In genomic region chr3:194738254-194739093, GRCh38 we compare ENCODE assay signal across 11 cellular contexts. TPM values are rescaled to one million over a fixed set of nuclear protein-coding genes. Genes with fewer than 3 reads are reported as not detected.
DNase-seq lines count a peak whose midpoint lies in the region; ATAC-seq, FAIRE-seq and TF ChIP-seq lines count a peak whose summit lies in the region.
"Had no signal": no experiment of that assay in that cellular context is flagged by ENCODE, and none has a peak within 500 bp of the region (broad histone marks: within the 10 kb centered on the region; RNA-seq: fewer than 3 reads in every experiment).

No MANE protein-coding gene starts in this region.

- no peak overlapping the region for H3K4me2 ChIP-seq in endothelial cell of umbilical vein (ENCODE audit: insufficient read depth, low read length)

- no peaks in the 10 kb centered on the region for H3K9me3 Mint-ChIP-seq in Caco-2 (ENCODE audit: unreplicated experiment)

- H3K4me1 Mint-ChIP-seq in Caco-2 (ENCODE audit: low read depth, unreplicated experiment): peaks cover 8% of the 10 kb centered on the region

- intact Hi-C loops in endothelial cell of umbilical vein (cut with micrococcal nuclease) (loop anchor here (1.0 kb wide), 2 partner anchors 49 to 522 kb away; no protein-coding TSS in a partner anchor), Caco-2 (cut with micrococcal nuclease; ENCODE audit: unreplicated experiment) (no loop called here), posterior vena cava (cut with DNase I) (no loop called here)

- no peaks in the 10 kb centered on the region for H3K9me3 ChIP-seq in endothelial cell of umbilical vein (replicated peaks; ENCODE audit: control insufficient read depth, insufficient read depth, low read length)
- H3K9me3 ChIP-seq in Caco-2: 0 out of 2 replicates have a peak, but pooled peaks cover 4% of the 10 kb centered on the region

- peaks cover 3% of the 10 kb centered on the region for H3K27me3 Mint-ChIP-seq in Caco-2 (ENCODE audit: insufficient read depth, unreplicated experiment)

- peak overlapping the region; percentile 76 for H3K27ac ChIP-seq in endothelial cell of umbilical vein (ENCODE audit: insufficient read depth, low read depth, low read length)

- TF ChIP-seq CTCF in BJ (IDR thresholded peaks at IDR 0.05; ENCODE audit: insufficient read depth, low read depth, low read length) (no peak), endothelial cell of umbilical vein (IDR thresholded peaks at IDR 0.05; ENCODE audit: extremely low read depth in 1 of 2, insufficient read depth in 1 of 2, low read depth in 1 of 2, low read length in 2 of 2) (no peak), Caco-2 (IDR thresholded peaks at IDR 0.05; ENCODE audit: insufficient read depth in 1 of 2, low read depth in 1 of 2, low read length in 1 of 2, severe bottlenecking in 1 of 2, unreplicated experiment in 1 of 2) (no peak)

- no peak overlapping the region for H3K4me3 Mint-ChIP-seq in Caco-2 (ENCODE audit: unreplicated experiment)
- H3K4me3 Mint-ChIP-seq: brain had no signal

- no peaks in the 10 kb centered on the region for H3K9me1 ChIP-seq in endothelial cell of umbilical vein (replicated peaks; ENCODE audit: control insufficient read depth, extremely low read depth, insufficient read depth, low read length)

- H3K4me3 ChIP-seq in BJ (ENCODE audit: low read depth, low read length) (no peak overlapping the region), endothelial cell of umbilical vein (replicated peaks in 1 of 3; ENCODE audit: insufficient read depth in 1 of 3, low read depth in 1 of 3, low read length in 3 of 3) (no peak overlapping the region), Caco-2 (ENCODE audit: low read depth, low read length) (no peak overlapping the region)

- DNase-seq in BJ (ENCODE audit: low read depth): peak; percentile 49
- DNase-seq in NCI-H2171 treated with DMSO at 0.1 percent for 48 hours (lab: John Stamatoyannopoulos, UW): peak; percentile 89
- DNase-seq in endothelial cell of umbilical vein (ENCODE audit: low read depth, low spot score): peak; percentile 76
- DNase-seq in myocyte (ENCODE audit: low read depth): peak; percentile 87
- DNase-seq in GM12891 (ENCODE audit: insufficient read length, low spot score): no peak
- DNase-seq in Caco-2: no peak
- DNase-seq in posterior vena cava (ENCODE audit: low spot score): no peak
- DNase-seq: activated CD4-positive, CD25-positive, alpha-beta regulatory T cell treated with anti-CD3 and anti-CD28 coated beads, Interleukin-2, amount 50 U/mL, for 72 hours; stimulated activated CD4-positive, alpha-beta T cell treated with anti-CD3 and anti-CD28 coated beads, Interleukin-2, amount 100 ng/mL, for 48 hours had no signal

- FAIRE-seq in endothelial cell of umbilical vein (lab: Jason Lieb, UNC) (peak; percentile 80), GM12891 (lab: Jason Lieb, UNC) (no peak)

- H3K27ac Mint-ChIP-seq in Caco-2 (ENCODE audit: unreplicated experiment): no peak overlapping the region

- CTCF ChIA-PET in BJ (lab: Yijun Ruan, JAX): no interaction called here
- CTCF ChIA-PET in endothelial cell of umbilical vein (lab: Charles Lee): interaction anchor here (0.9 to 1.6 kb wide), 4 partner anchors 55 to 532 kb away, joined by 4 to 6 read pairs (median 4); no protein-coding TSS in a partner anchor
- CTCF ChIA-PET in Caco-2 (lab: Charles Lee): no interaction called here

- H3K79me2 ChIP-seq in endothelial cell of umbilical vein (ENCODE audit: control insufficient read depth, insufficient read depth, low read length): no peaks in the 10 kb centered on the region

- dilution Hi-C loops in endothelial cell of umbilical vein (cut with MboI; ENCODE audit: extremely low pct_ligation_motif_present, low sequenced_read_pairs): no loop called here

- peaks cover 7% of the 10 kb centered on the region; the same call in 1 of the 2 replicates for H3K27me3 ChIP-seq in BJ (ENCODE audit: control insufficient read depth, insufficient read depth, low read length)
- no peaks in the 10 kb centered on the region for H3K27me3 ChIP-seq in endothelial cell of umbilical vein (ENCODE audit: control insufficient read depth in 2 of 2, insufficient read depth in 2 of 2, low read length in 2 of 2)
- no peaks in the 10 kb centered on the region for H3K27me3 ChIP-seq in Caco-2 (replicated peaks; ENCODE audit: control insufficient read depth, insufficient read depth, low read length)

- no TSS peak for BruUV-seq in endothelial cell of umbilical vein (replicated peaks; lab: Mats Ljungman, UMichigan)
- no TSS peak for BruUV-seq in Caco-2 (replicated peaks; lab: Mats Ljungman, UMichigan)

- TF ChIP-seq POLR2A in endothelial cell of umbilical vein (IDR thresholded peaks at IDR 0.05; ENCODE audit: low read depth, low read length) (no peak), GM12891 (IDR thresholded peaks at IDR 0.05; ENCODE audit: low read depth, low read length) (no peak), GM18505 (IDR thresholded peaks at IDR 0.05; ENCODE audit: borderline replicate concordance, extremely low read depth, insufficient read depth, insufficient read length) (no peak)

- H3K4me1 ChIP-seq in endothelial cell of umbilical vein (ENCODE audit: control insufficient read depth, extremely low read depth, insufficient read depth, low read length) (peaks cover 44% of the 10 kb centered on the region), Caco-2 (peaks cover 11% of the 10 kb centered on the region)

- POLR2A ChIA-PET in BJ (lab: Charles Lee): no interaction called here
- POLR2A ChIA-PET in endothelial cell of umbilical vein (lab: Charles Lee): no interaction called here
- POLR2A ChIA-PET in Caco-2 (lab: Charles Lee): no interaction called here

- H2AFZ ChIP-seq in endothelial cell of umbilical vein (ENCODE audit: low read depth, low read length): no peak overlapping the region

- ATAC-seq in GM18505 (IDR thresholded peaks at IDR 0.05; ENCODE audit: unreplicated experiment): no peak

- H3K36me3 Mint-ChIP-seq in Caco-2 (ENCODE audit: insufficient read depth, unreplicated experiment): no peaks in the 10 kb centered on the region
- H3K36me3 Mint-ChIP-seq: brain had no signal

- no peaks in the 10 kb centered on the region for H4K20me1 ChIP-seq in endothelial cell of umbilical vein (replicated peaks; ENCODE audit: control insufficient read depth, extremely low read depth, insufficient read depth, low read length)

- no peaks in the 10 kb centered on the region for H3K36me3 ChIP-seq in BJ (ENCODE audit: control insufficient read depth, insufficient read depth, low read length)
- H3K36me3 ChIP-seq in endothelial cell of umbilical vein (ENCODE audit: control insufficient read depth in 2 of 2, extremely low read depth in 1 of 2, insufficient read depth in 2 of 2, low read length in 2 of 2): no peaks in the 10 kb centered on the region
- H3K36me3 ChIP-seq in Caco-2 (ENCODE audit: control insufficient read depth, insufficient read depth, low read length): no peaks in the 10 kb centered on the region

- H3K9ac ChIP-seq in endothelial cell of umbilical vein (replicated peaks; ENCODE audit: extremely low read depth, insufficient read depth, low read length): no peak overlapping the region

TF ChIP-seq in endothelial cell of umbilical vein, 7 proteins besides CTCF, POLR2A, EP300 and RAD21:
- no peak for TF ChIP-seq GATA2 (IDR thresholded peaks at IDR 0.05; ENCODE audit: insufficient read depth, insufficient read length, low read depth, low read length)
- no peak for TF ChIP-seq JUN (IDR thresholded peaks at IDR 0.05; ENCODE audit: borderline replicate concordance, insufficient read depth, insufficient read length, low read depth)
- TF ChIP-seq EZH2 (IDR thresholded peaks at IDR 0.05; ENCODE audit: borderline replicate concordance, low read depth, low read length, severe bottlenecking): no peak
- TF ChIP-seq FOS (IDR thresholded peaks at IDR 0.05; ENCODE audit: borderline replicate concordance, insufficient read depth, low read length): peak; percentile 33
- no peak for TF ChIP-seq POLR2AphosphoS5 (IDR thresholded peaks at IDR 0.05; ENCODE audit: insufficient read depth, low read depth, low read length)
- no peak for TF ChIP-seq MYC (IDR thresholded peaks at IDR 0.05; ENCODE audit: low read depth, low read length)
- no peak for TF ChIP-seq MAX (IDR thresholded peaks at IDR 0.05; ENCODE audit: insufficient read depth, insufficient read length)

TF ChIP-seq in GM12891, 5 proteins besides CTCF, POLR2A, EP300 and RAD21:
- no peak for TF ChIP-seq POLR2AphosphoS5 (IDR thresholded peaks at IDR 0.05; ENCODE audit: low read depth, low read length)
- no peak for TF ChIP-seq PAX5 (IDR thresholded peaks at IDR 0.05; ENCODE audit: insufficient read depth, low read length, severe bottlenecking)
- TF ChIP-seq TAF1 (IDR thresholded peaks at IDR 0.05; ENCODE audit: low read depth, low read length): no peak
- TF ChIP-seq SPI1 (IDR thresholded peaks at IDR 0.05; ENCODE audit: low read depth, low read length): no peak
- TF ChIP-seq POU2F2 (IDR thresholded peaks at IDR 0.05; ENCODE audit: low read depth, low read length): no peak

RNA-seq across cellular contexts. Expression of gene FAM43A, which starts 52.8 kb away (rescaled TPM):
- 12.2 and 14.6 TPM in 2 replicates for polyA plus RNA-seq in BJ (2011; rRNA removed)
- polyA minus RNA-seq in BJ (2011; rRNA and poly(A)+ RNA removed): 3.9 and 4.6 TPM in 2 replicates
- 246 and 307 TPM in 2 replicates for total RNA-seq in endothelial cell of umbilical vein
- polyA plus RNA-seq in endothelial cell of umbilical vein: 244 and 316 TPM in 2 replicates
- 143 and 265 TPM in 2 replicates for polyA plus RNA-seq in endothelial cell of umbilical vein (2011; cell fraction: cytosol; rRNA removed)
- polyA plus RNA-seq in endothelial cell of umbilical vein (2011; cell fraction: nucleus; rRNA removed): 173 and 198 TPM in 2 replicates
- polyA plus RNA-seq in endothelial cell of umbilical vein (2012): 105 and 115 TPM in 2 replicates
- 94.3 and 128 TPM in 2 replicates for polyA minus RNA-seq in endothelial cell of umbilical vein
- 3.8 TPM for polyA minus RNA-seq in endothelial cell of umbilical vein (2011; cell fraction: cytosol; rRNA and poly(A)+ RNA removed)
- 53.5 and 134 TPM in 2 replicates for polyA minus RNA-seq in endothelial cell of umbilical vein (2011; cell fraction: nucleus; rRNA and poly(A)+ RNA removed)
- 2.2 and 2.9 TPM in 2 replicates for total RNA-seq in myocyte
- 0.43 TPM for polyA plus RNA-seq in myocyte (2012)
- polyA plus RNA-seq in GM12891 (2012; ENCODE audit: low read depth, missing spikeins): 4.6 TPM
- total RNA-seq in Caco-2 (2022): 3.5 and 4.0 TPM in 2 replicates
- 10 to 100 TPM; 11.4 to 12.4 TPM for total RNA-seq in posterior vena cava

Comparison
In these comparisons a context has a peak if more than half of its experiments do, and no peak if none do; other contexts are left out.
1. DNase-seq: peak in BJ (single experiment), NCI-H2171 treated with DMSO at 0.1 percent for 48 hours (single experiment), endothelial cell of umbilical vein (single experiment) and myocyte (single experiment); none in GM12891 (single experiment), Caco-2 (0 of 2) and posterior vena cava (single experiment).
2. RNA of gene FAM43A, which starts 52.8 kb away (total RNA-seq): 246 to 307 TPM in endothelial cell of umbilical vein; 11.4 to 12.4 TPM in posterior vena cava, 3.5 to 4.0 TPM in Caco-2 and 2.2 to 2.9 TPM in myocyte; every median in the first group is over 10 times any median in the second.